7 cellular contexts compared by ENCODE assay signal in the genomic region with DNA sequence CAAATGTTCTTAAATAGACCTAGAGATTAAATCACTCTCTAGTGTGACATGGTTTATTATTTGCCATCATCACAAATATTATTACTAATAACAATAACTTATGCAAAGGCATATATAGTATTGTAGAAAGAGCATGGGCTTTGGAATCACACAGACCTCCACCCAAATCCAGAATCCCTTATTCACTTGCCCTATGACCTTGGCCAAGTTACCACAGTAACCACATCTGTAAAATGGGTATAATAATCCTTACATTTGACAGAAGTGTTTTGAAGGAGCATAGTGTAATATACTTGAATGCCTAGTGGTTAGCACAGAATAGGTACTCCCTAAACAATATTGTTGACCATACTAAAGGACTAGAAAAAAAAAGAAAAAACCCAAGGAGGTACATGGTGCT.
"Had no signal": no experiment of that assay in that cellular context is flagged by ENCODE, and none has a peak within 500 bp of the region (broad histone marks: within the 10 kb centered on the region; RNA-seq: fewer than 3 reads in every experiment).

No MANE protein-coding gene starts in this region.

- FAIRE-seq: G401.6, GM12878, GM12892, GM18507, GM19239 had no signal

- ATAC-seq: GM12878 had no signal

- H3K4me3 ChIP-seq: GM12878 had no signal

- DNase-seq: GDM1, GF-D8 had no signal
